ENCODE assay signal across 9 cellular contexts in genomic region chr10:5971315-5971832, GRCh38. TPM values are rescaled to one million over a fixed set of nuclear protein-coding genes. Genes with fewer than 3 reads are reported as not detected.
A peak's percentile ranks its signal among the peaks of the same experiment; 100 is the strongest.
DNase-seq lines count a peak whose midpoint lies in the region; ATAC-seq and TF ChIP-seq lines count a peak whose summit lies in the region.
"Had no signal": no experiment of that assay in that cellular context is flagged by ENCODE, and none has a peak within 500 bp of the region (broad histone marks: within the 10 kb centered on the region; RNA-seq: fewer than 3 reads in every experiment).

No MANE protein-coding gene starts in this region.

- peaks cover 45% of the 10 kb centered on the region for H3K4me1 Mint-ChIP-seq in activated naive CD8-positive, alpha-beta T cell treated with anti-CD3 and anti-CD28 coated beads for 36 hours

- H3K36me3 ChIP-seq in ACC112 (ENCODE audit: insufficient read depth, low read length) (no peaks in the 10 kb centered on the region), right lobe of liver (no peaks in the 10 kb centered on the region)

- no peaks in the 10 kb centered on the region for H3K27me3 ChIP-seq in ACC112 (ENCODE audit: insufficient read depth, low read length)
- no peaks in the 10 kb centered on the region for H3K27me3 ChIP-seq in right lobe of liver

- H3K27ac Mint-ChIP-seq in activated naive CD8-positive, alpha-beta T cell treated with anti-CD3 and anti-CD28 coated beads for 36 hours, result peak overlapping the region; percentile 51
- H3K27ac Mint-ChIP-seq: brain had no signal

- H3K36me3 Mint-ChIP-seq in activated naive CD8-positive, alpha-beta T cell treated with anti-CD3 and anti-CD28 coated beads for 36 hours, result peaks cover 25% of the 10 kb centered on the region
- H3K36me3 Mint-ChIP-seq: brain had no signal

- peak overlapping the region; percentile 24 for H3K27ac ChIP-seq in ACC112 (ENCODE audit: low read depth, low read length)
- H3K27ac ChIP-seq in right lobe of liver, result peak overlapping the region; percentile 38 to 71 (median 51)

- H3K27me3 Mint-ChIP-seq in activated naive CD8-positive, alpha-beta T cell treated with anti-CD3 and anti-CD28 coated beads for 36 hours, result peaks cover 1% of the 10 kb centered on the region

- peak; percentile 70 to 89 (median 84) for ATAC-seq in right lobe of liver
- no peak for ATAC-seq in HG02840 (IDR thresholded peaks at IDR 0.05; ENCODE audit: low FRiP score, unreplicated experiment)

- H3K79me2 ChIP-seq in ACC112 (ENCODE audit: control insufficient read depth, insufficient read depth, low read length, unreplicated experiment), result peaks cover 26% of the 10 kb centered on the region

- no peak for TF ChIP-seq CTCF in right lobe of liver (IDR thresholded peaks at IDR 0.05)

- H3K4me3 ChIP-seq in ACC112 (ENCODE audit: low read depth, low read length) (no peak overlapping the region), right lobe of liver (peak overlapping the region in 1 of 3 donors; percentile 22)

- TF ChIP-seq POLR2A in right lobe of liver (IDR thresholded peaks at IDR 0.05), result peak; percentile 65

- intact Hi-C loops in right lobe of liver (cut with DNase I), result no loop called here

- POLR2A ChIA-PET in HEK293T (lab: Yijun Ruan, JAX), result interaction anchor here (0.6 kb wide), 1 partner anchor 16 kb away, joined by 3 read pairs; no protein-coding TSS in a partner anchor

- H3K4me1 ChIP-seq in ACC112 (ENCODE audit: control insufficient read depth, insufficient read depth, low read length, unreplicated experiment) (peaks cover 20% of the 10 kb centered on the region), right lobe of liver (peaks cover 0 to 45% (median 21%) of the 10 kb centered on the region in 4 donors)

- no peaks in the 10 kb centered on the region for H3K9me3 ChIP-seq in right lobe of liver

- H3K9me3 Mint-ChIP-seq in activated naive CD8-positive, alpha-beta T cell treated with anti-CD3 and anti-CD28 coated beads for 36 hours, result no peaks in the 10 kb centered on the region

- CTCF ChIA-PET in HEK293T (lab: Yijun Ruan, JAX), result no interaction called here

- DNase-seq in HT-29 (ENCODE audit: low spot score), result peak; percentile 58
- DNase-seq in activated naive CD8-positive, alpha-beta T cell treated with anti-CD3 and anti-CD28 coated beads for 36 hours, result no peak
- DNase-seq in right lobe of liver, result peak; percentile 77 to 88 (median 83)
- DNase-seq in RPMI8226, result no peak
- no peak for DNase-seq in NCI-H1930 (lab: John Stamatoyannopoulos, UW)
- no peak for DNase-seq in HEK293T (ENCODE audit: extremely low spot score)

- H3K4me3 Mint-ChIP-seq in activated naive CD8-positive, alpha-beta T cell treated with anti-CD3 and anti-CD28 coated beads for 36 hours, result no peak overlapping the region
- H3K4me3 Mint-ChIP-seq: brain had no signal

- H2AFZ ChIP-seq in ACC112 (ENCODE audit: low read length, unreplicated experiment), result peak overlapping the region; percentile 42

- 5% methylated on average over 5 of the region's 8 CpGs for WGBS in right lobe of liver (ENCODE audit: insufficient coverage, low coverage, low lambda C conversion rate, missing lambda C conversion rate)

TF ChIP-seq in HEK293T, 16 proteins besides CTCF, POLR2A, EP300 and RAD21:
- no peak for TF ChIP-seq HDGF (IDR thresholded peaks at IDR 0.05; ENCODE audit: borderline replicate concordance)
- TF ChIP-seq ELF4 (IDR thresholded peaks at IDR 0.05), result no peak
- no peak for TF ChIP-seq LEF1 (IDR thresholded peaks at IDR 0.05; ENCODE audit: borderline replicate concordance)
- no peak for TF ChIP-seq BHLHE40 (IDR thresholded peaks at IDR 0.05; ENCODE audit: borderline replicate concordance)
- TF ChIP-seq CTBP1 (IDR thresholded peaks at IDR 0.05; ENCODE audit: borderline replicate concordance), result no peak
- no peak for TF ChIP-seq SUZ12 (IDR thresholded peaks at IDR 0.05)
- TF ChIP-seq NFRKB (IDR thresholded peaks at IDR 0.05), result no peak
- TF ChIP-seq SP1 (IDR thresholded peaks at IDR 0.05), result no peak

RNA-seq across cellular contexts. Expression of gene IL15RA, which starts 6.0 kb away (rescaled TPM):
- total RNA-seq in HT-29 (2014; rRNA removed; shearing (Covaris generic)), result 12.4 and 14.1 TPM in 2 replicates
- total RNA-seq in activated naive CD8-positive, alpha-beta T cell treated with anti-CD3 and anti-CD28 coated beads for 36 hours, result 10 to 100 TPM; 27.8 to 30.0 TPM
- total RNA-seq in right lobe of liver, result 10 to 100 TPM in 4 of 6 experiments, 1 to 10 TPM in 2; 6.2 to 42.7 (median 13.3) TPM

Comparison
In these comparisons a context has a peak if more than half of its experiments do, and no peak if none do; other contexts are left out.
1. DNase-seq: peak in HT-29 (single experiment) and right lobe of liver (3 of 3); none in activated naive CD8-positive, alpha-beta T cell treated with anti-CD3 and anti-CD28 coated beads for 36 hours (single experiment), RPMI8226 (single experiment), NCI-H1930 (0 of 2) and HEK293T (single experiment).